In genomic region chr3:32459474-32459873, GRCh38 we compare ENCODE assay signal across 12 cellular contexts. TPM values are rescaled to one million over a fixed set of nuclear protein-coding genes. Genes with fewer than 3 reads are reported as not detected.
DNase-seq lines count a peak whose midpoint lies in the region; ATAC-seq, FAIRE-seq and TF ChIP-seq lines count a peak whose summit lies in the region.
"Had no signal": no experiment of that assay in that cellular context is flagged by ENCODE, and none has a peak within 500 bp of the region (broad histone marks: within the 10 kb centered on the region; RNA-seq: fewer than 3 reads in every experiment).

No MANE protein-coding gene starts in this region.

- peak overlapping the region; percentile 85; the same call in 1 of the 2 replicates for H2BK5ac ChIP-seq in H1 (ENCODE audit: low read depth, low read length)

- H4K91ac ChIP-seq in H1 (replicated peaks; ENCODE audit: insufficient read length, low read length), result peak overlapping the region; percentile 63

- no peaks in the 10 kb centered on the region for H3K79me2 ChIP-seq in KMS-11 (ENCODE audit: insufficient read depth, low read depth)
- H3K79me2 ChIP-seq in H1 (ENCODE audit: control insufficient read depth in 1 of 2, insufficient read depth in 2 of 2, low read length in 2 of 2), result no peaks in the 10 kb centered on the region
- H3K79me2 ChIP-seq in hepatocyte, result no peaks in the 10 kb centered on the region

- POLR2A ChIA-PET in H1 (lab: Charles Lee; ENCODE audit: partially characterized antibody), result interaction anchor here (0.9 to 2.0 kb wide), 3 partner anchors 9 to 110 kb away, joined by 3 to 6 read pairs (median 5); no protein-coding TSS in a partner anchor

- TF ChIP-seq CTCF in KMS-11 (conservative IDR thresholded peaks at IDR 0.05; ENCODE audit: low read depth, low read length), result no peak
- TF ChIP-seq CTCF in H1 (IDR thresholded peaks at IDR 0.05; ENCODE audit: control extremely low read depth in 1 of 3, insufficient read depth in 1 of 3, low read depth in 1 of 3, low read length in 3 of 3), result no peak
- TF ChIP-seq CTCF in hepatocyte (IDR thresholded peaks at IDR 0.05; ENCODE audit: poor library complexity), result no peak
- no peak for TF ChIP-seq CTCF in omental fat pad (IDR thresholded peaks at IDR 0.05)

- no peak for TF ChIP-seq EP300 in H1 (IDR thresholded peaks at IDR 0.05; ENCODE audit: borderline replicate concordance in 1 of 2, low read depth in 2 of 2, low read length in 2 of 2)

- H3K27ac Mint-ChIP-seq in T-helper 1 cell treated with Interleukin-12 subunit alpha and Interleukin-12 subunit beta and Interleukin-4 antibody, amounts not matched to agents 30 μg/mL and 1 μg/mL, for 36 hours, result no peak overlapping the region

- no peak for FAIRE-seq in H1 (lab: Jason Lieb, UNC)
- FAIRE-seq: bronchial epithelial cell, endometrium had no signal

- H3K36me3 ChIP-seq in KMS-11 (ENCODE audit: insufficient read depth) (no peaks in the 10 kb centered on the region), H1 (ENCODE audit: control insufficient read depth in 2 of 4, insufficient read depth in 4 of 4, low read length in 3 of 4) (peaks cover 0 to 3% (median 0%) of the 10 kb centered on the region in 4 experiments; a peak in 2 of 8 replicates), hepatocyte (replicated peaks; ENCODE audit: insufficient read depth, low read depth) (no peaks in the 10 kb centered on the region)

- H3K18ac ChIP-seq in H1 (ENCODE audit: extremely low read depth, low read length), result peak overlapping the region; percentile 96

- no peak for TF ChIP-seq POLR2A in H1 (IDR thresholded peaks at IDR 0.05; ENCODE audit: control extremely low read depth in 1 of 2, low read depth in 2 of 2, low read length in 2 of 2)

- H3K4me3 Mint-ChIP-seq in T-helper 1 cell treated with Interleukin-12 subunit alpha and Interleukin-12 subunit beta and Interleukin-4 antibody, amounts not matched to agents 30 μg/mL and 1 μg/mL, for 36 hours, result peak overlapping the region; percentile 60

- no peak overlapping the region for H3K9ac ChIP-seq in KMS-11
- H3K9ac ChIP-seq in H1 (replicated peaks in 1 of 4; ENCODE audit: extremely low read depth in 1 of 4, low read depth in 3 of 4, low read length in 3 of 4), result no peak overlapping the region; a peak in 2 of 7 replicates

- peak overlapping the region; percentile 72; the same call in 1 of the 2 replicates for H2BK15ac ChIP-seq in H1 (ENCODE audit: low read length)

- H3K27ac ChIP-seq in KMS-11, result peak overlapping the region; percentile 51
- peak overlapping the region; percentile 62 for H3K27ac ChIP-seq in H1 (ENCODE audit: low read depth, low read length)
- no peak overlapping the region for H3K27ac ChIP-seq in hepatocyte

- H4K5ac ChIP-seq in H1 (ENCODE audit: insufficient read length, low read depth, low read length), result peak overlapping the region; percentile 2

- H3K79me1 ChIP-seq in H1 (ENCODE audit: low read depth, low read length), result no peaks in the 10 kb centered on the region

- H3K4me1 Mint-ChIP-seq in T-helper 1 cell treated with Interleukin-12 subunit alpha and Interleukin-12 subunit beta and Interleukin-4 antibody, amounts not matched to agents 30 μg/mL and 1 μg/mL, for 36 hours (ENCODE audit: low read depth), result peaks cover 47% of the 10 kb centered on the region

- peak overlapping the region; percentile 28 for H3K4ac ChIP-seq in H1 (replicated peaks; ENCODE audit: insufficient read length, low read depth, low read length)

- H3K23me2 ChIP-seq in H1 (ENCODE audit: low read depth, low read length), result no peaks in the 10 kb centered on the region; the same call in 1 of the 2 replicates

- H4K20me1 ChIP-seq in KMS-11 (ENCODE audit: insufficient read depth) (no peaks in the 10 kb centered on the region), H1 (replicated peaks in 1 of 2; ENCODE audit: control insufficient read depth in 1 of 2, insufficient read depth in 2 of 2, low read length in 2 of 2) (no peaks in the 10 kb centered on the region), hepatocyte (ENCODE audit: insufficient read depth, poor library complexity, severe bottlenecking) (no peaks in the 10 kb centered on the region)

- peaks cover 11% of the 10 kb centered on the region for H3K36me3 Mint-ChIP-seq in T-helper 1 cell treated with Interleukin-12 subunit alpha and Interleukin-12 subunit beta and Interleukin-4 antibody, amounts not matched to agents 30 μg/mL and 1 μg/mL, for 36 hours (ENCODE audit: low read depth)

- ATAC-seq in sciatic nerve (peak; percentile 15), HG02588 (IDR thresholded peaks at IDR 0.05; ENCODE audit: unreplicated experiment) (no peak), omental fat pad (ENCODE audit: low FRiP score) (no peak)
- ATAC-seq: SK-N-SH treated with all-trans-retinoic acid at 6 μM for 48 hours had no signal

- H3K56ac ChIP-seq in H1 (replicated peaks; ENCODE audit: insufficient read length, low read depth, low read length), result no peak overlapping the region

- no peaks in the 10 kb centered on the region for H3K27me3 Mint-ChIP-seq in T-helper 1 cell treated with Interleukin-12 subunit alpha and Interleukin-12 subunit beta and Interleukin-4 antibody, amounts not matched to agents 30 μg/mL and 1 μg/mL, for 36 hours (ENCODE audit: low read depth)

- H4K8ac ChIP-seq in H1 (ENCODE audit: extremely low read depth, insufficient read depth, low read length), result no peak overlapping the region

- peak overlapping the region; percentile 90; the same call in 1 of the 2 replicates for H2AK5ac ChIP-seq in H1 (ENCODE audit: low read depth, low read length)

- H2BK120ac ChIP-seq in H1 (replicated peaks; ENCODE audit: low read depth, low read length), result peak overlapping the region; percentile 7

- H3K27me3 ChIP-seq in KMS-11 (ENCODE audit: insufficient read depth, low read depth) (no peaks in the 10 kb centered on the region), H1 (replicated peaks in 1 of 4; ENCODE audit: control insufficient read depth in 3 of 4, extremely low read depth in 1 of 4, insufficient read depth in 3 of 4, low read length in 3 of 4) (no peaks in the 10 kb centered on the region), hepatocyte (no peaks in the 10 kb centered on the region)

- H2BK12ac ChIP-seq in H1 (ENCODE audit: low read depth, low read length), result peak overlapping the region; percentile 97

- CTCF ChIA-PET in H1 (lab: Charles Lee; ENCODE audit: partially characterized antibody), result interaction anchor here (1.2 to 2.6 kb wide), 6 partner anchors 10 to 163 kb away, joined by 3 to 19 read pairs (median 5); no protein-coding TSS in a partner anchor

- no peaks in the 10 kb centered on the region for H3K9me3 Mint-ChIP-seq in T-helper 1 cell treated with Interleukin-12 subunit alpha and Interleukin-12 subunit beta and Interleukin-4 antibody, amounts not matched to agents 30 μg/mL and 1 μg/mL, for 36 hours

- H3K14ac ChIP-seq in H1 (ENCODE audit: insufficient read length), result no peak overlapping the region

- H2AFZ ChIP-seq in KMS-11 (ENCODE audit: low read depth) (no peak overlapping the region), H1 (ENCODE audit: low read length) (no peak overlapping the region), hepatocyte (no peak overlapping the region)

- H3K4me3 ChIP-seq in KMS-11 (IDR thresholded peaks at IDR 0.05; ENCODE audit: insufficient read depth, low read depth, low read length), result no peak overlapping the region
- H3K4me3 ChIP-seq in H1 (ENCODE audit: extremely low read depth in 1 of 4, insufficient read depth in 2 of 4, low read depth in 3 of 4, low read length in 4 of 4), result no peak overlapping the region
- H3K4me3 ChIP-seq in hepatocyte, result no peak overlapping the region

- no peaks in the 10 kb centered on the region for H3K9me2 ChIP-seq in hepatocyte (replicated peaks; ENCODE audit: insufficient read depth)

- H2BK20ac ChIP-seq in H1 (ENCODE audit: low read length), result peak overlapping the region; percentile 86

- no peak for TF ChIP-seq RAD21 in H1 (IDR thresholded peaks at IDR 0.05 in 1 of 2, conservative IDR thresholded peaks at IDR 0.05 in 1 of 2; ENCODE audit: low read depth in 2 of 2, low read length in 2 of 2)

- H3K4me1 ChIP-seq in KMS-11 (ENCODE audit: low read depth, poor library complexity, severe bottlenecking) (peaks cover 29% of the 10 kb centered on the region), H1 (replicated peaks in 1 of 4; ENCODE audit: control insufficient read depth in 3 of 4, insufficient read depth in 4 of 4, low read length in 3 of 4) (peaks cover 11 to 21% (median 16%) of the 10 kb centered on the region in 4 experiments), hepatocyte (ENCODE audit: insufficient read depth) (peaks cover 14% of the 10 kb centered on the region)

- no peak for DNase-seq in T-helper 1 cell
- no peak for DNase-seq in H1 (ENCODE audit: low read depth in 1 of 2, low spot score in 2 of 2)
- no peak for DNase-seq in sciatic nerve (ENCODE audit: low spot score)
- no peak for DNase-seq in hepatocyte (ENCODE audit: low spot score)
- DNase-seq in omental fat pad (ENCODE audit: low spot score), result no peak
- DNase-seq: Calu3 had no signal

- WGBS in H1 (ENCODE audit: extremely low coverage in 1 of 2, insufficient coverage in 1 of 2, insufficient read length in 1 of 2, insufficient replicate concordance in 2 of 2, low coverage in 1 of 2, low lambda C conversion rate in 2 of 2, missing lambda C conversion rate in 1 of 2), 2 experiments, result 98% methylated on average over 5 of the region's 5 CpGs; no CpG with 5 or more reads in 1 of the 2 experiments
- 95% methylated on average over 5 of the region's 5 CpGs for WGBS in hepatocyte (ENCODE audit: low lambda C conversion rate, missing lambda C conversion rate)

- H3K9me3 ChIP-seq in H1 (ENCODE audit: insufficient read depth in 2 of 2, low read depth in 1 of 2, low read length in 1 of 2), result no peaks in the 10 kb centered on the region
- no peaks in the 10 kb centered on the region for H3K9me3 ChIP-seq in hepatocyte (ENCODE audit: low read depth)

- H3K4me2 ChIP-seq in KMS-11, result peak overlapping the region; percentile 56
- H3K4me2 ChIP-seq in H1 (ENCODE audit: insufficient read depth in 1 of 2, low read depth in 2 of 2, low read length in 2 of 2), result peak overlapping the region in 1 of 2 experiments; percentile 38; a peak in 3 of 4 replicates
- H3K4me2 ChIP-seq in hepatocyte, result no peak overlapping the region

- H3K23ac ChIP-seq in H1 (ENCODE audit: insufficient read length), result no peak overlapping the region

- intact Hi-C loops in sciatic nerve (cut with DNase I), result no loop called here

TF ChIP-seq in H1, 55 proteins besides CTCF, POLR2A, EP300 and RAD21 (continues in another document):
- no peak for TF ChIP-seq CBX8 (IDR thresholded peaks at IDR 0.05; ENCODE audit: borderline replicate concordance, low read depth, low read length)

RNA-seq across cellular contexts. Expression of gene CMTM6, which starts 43.2 kb away (rescaled TPM):
- total RNA-seq in H1 (2021; fragmentation: NEBNext Ultra II Directional; extraction: Animal tissue kit (Norgen Biotek cat#: 25700)), result 46.8 and 51.5 TPM in 2 replicates
- 14.0 and 24.0 TPM in 2 replicates for polyA plus RNA-seq in H1 (2011; rRNA removed)
- 24.6 TPM for polyA plus RNA-seq in H1 (2011; cell fraction: cytosol; rRNA removed)
- 18.4 TPM for polyA plus RNA-seq in H1 (2011; cell fraction: nucleus; rRNA removed)
- 18.6 to 30.7 TPM (median 21.9 TPM) in 4 replicates for polyA plus RNA-seq in H1 (2012, experiment 1 of 2)
- 4.9 TPM for polyA plus RNA-seq in H1 (2012, experiment 2 of 2)
- polyA plus RNA-seq in H1 (2013, experiment 1 of 2), result 62.4 TPM
- 70.2 TPM for polyA plus RNA-seq in H1 (2013, experiment 2 of 2)
- 17.8 and 22.2 TPM in 2 replicates for polyA minus RNA-seq in H1 (2011; rRNA and poly(A)+ RNA removed)
- polyA minus RNA-seq in H1 (2011; cell fraction: cytosol; rRNA and poly(A)+ RNA removed), result 10.1 TPM
- 31.1 TPM for polyA minus RNA-seq in H1 (2011; cell fraction: nucleus; rRNA and poly(A)+ RNA removed)
- 51.2 TPM for total RNA-seq in sciatic nerve
- 125 and 133 TPM in 2 replicates for total RNA-seq in hepatocyte
- polyA plus RNA-seq in hepatocyte, result 82.7 TPM in 2 replicates
- 10 to 100 TPM; 49.2 to 73.3 (median 61.4) TPM for total RNA-seq in omental fat pad
